ENCODE assay signal across 8 cellular contexts in genomic region chr11:117443269-117444186, GRCh38.
DNase-seq lines count a peak whose midpoint lies in the region; ATAC-seq and TF ChIP-seq lines count a peak whose summit lies in the region.

No MANE protein-coding gene starts in this region.

- TF ChIP-seq CTCF in cardiac fibroblast (IDR thresholded peaks at IDR 0.05; ENCODE audit: low read depth, low read length) (peak; percentile 50), lower lobe of right lung (IDR thresholded peaks at IDR 0.05) (peak; percentile 55)

- no peaks in the 10 kb centered on the region for H3K36me3 ChIP-seq in lower lobe of right lung

- intact Hi-C loops in lower lobe of right lung (cut with DNase I) = no loop called here

- H3K4me3 ChIP-seq in cardiac fibroblast (replicated peaks in 1 of 2; ENCODE audit: low read depth in 2 of 2, low read length in 2 of 2) = no peak overlapping the region
- H3K4me3 ChIP-seq in lower lobe of right lung = no peak overlapping the region

- peaks cover 17% of the 10 kb centered on the region for H3K27me3 ChIP-seq in lower lobe of right lung (ENCODE audit: low read depth)

- peak; percentile 6 for DNase-seq in stimulated activated CD4-positive, alpha-beta T cell treated with anti-CD3 and anti-CD28 coated beads, Interleukin-1b, Interleukin-23, amount 100 ng/mL, for 48 hours
- DNase-seq in stimulated activated CD4-positive, alpha-beta T cell treated with anti-CD3 and anti-CD28 coated beads, Interleukin-4, amount 100 ng/mL, for 4 hours = no peak
- peak; percentile 11 for DNase-seq in NCI-H226
- DNase-seq in cardiac fibroblast (ENCODE audit: low read depth in 2 of 2) = peak; percentile 32 to 51
- DNase-seq in lower lobe of right lung = no peak
- no peak for DNase-seq in SW 1271 (lab: John Stamatoyannopoulos, UW)
- DNase-seq in germinal center (ENCODE audit: low spot score) = no peak

- H3K4me1 ChIP-seq in lower lobe of right lung = no peaks in the 10 kb centered on the region

- H3K27ac ChIP-seq in lower lobe of right lung = no peak overlapping the region

- H3K9me3 ChIP-seq in lower lobe of right lung = no peaks in the 10 kb centered on the region

- ATAC-seq in lower lobe of right lung (peak; percentile 83 to 87), HG02759 (IDR thresholded peaks at IDR 0.05; ENCODE audit: unreplicated experiment) (no peak)

Comparison
In these comparisons a context has a peak if more than half of its experiments do, and no peak if none do; other contexts are left out.
1. DNase-seq: peak in stimulated activated CD4-positive, alpha-beta T cell treated with anti-CD3 and anti-CD28 coated beads, Interleukin-1b, Interleukin-23, amount 100 ng/mL, for 48 hours (single experiment), NCI-H226 (single experiment) and cardiac fibroblast (2 of 2); none in stimulated activated CD4-positive, alpha-beta T cell treated with anti-CD3 and anti-CD28 coated beads, Interleukin-4, amount 100 ng/mL, for 4 hours (0 of 2), lower lobe of right lung (single experiment), SW 1271 (0 of 2) and germinal center (single experiment).